In the genomic region with DNA sequence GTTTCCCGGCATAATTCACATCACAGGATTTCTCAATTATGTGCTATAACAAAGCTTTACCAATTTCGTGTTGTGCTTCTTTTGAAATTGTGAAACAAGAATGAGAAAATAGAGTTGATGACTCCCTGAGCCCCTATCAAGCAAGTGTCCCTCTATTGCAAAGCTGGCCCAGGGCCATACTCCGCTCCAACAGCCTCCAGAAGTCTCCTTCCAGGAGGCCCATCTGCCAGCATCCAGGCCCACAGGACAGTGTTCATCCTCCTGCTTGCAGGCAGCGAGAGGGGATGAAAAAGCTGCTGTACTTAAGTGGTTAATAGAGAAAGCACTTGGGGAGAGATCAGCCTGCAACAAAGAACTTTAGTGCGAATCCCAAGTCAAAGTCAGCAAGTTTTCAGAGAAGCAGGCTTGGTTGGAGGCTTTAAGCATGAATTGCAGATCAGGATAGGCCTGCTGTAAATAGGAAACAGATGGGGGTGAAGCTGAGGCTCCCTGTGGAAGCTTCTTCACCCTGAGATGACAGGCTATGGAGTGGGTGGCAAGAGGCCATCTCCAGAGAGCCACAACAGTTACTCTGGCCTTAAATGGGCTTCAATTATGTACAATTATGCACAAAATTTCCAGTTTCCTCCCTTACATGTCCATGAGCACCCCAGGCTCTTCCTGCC, we compare ENCODE assay signal across 19 cellular contexts.
DNase-seq lines count a peak whose midpoint lies in the region; TF ChIP-seq lines count a peak whose summit lies in the region.
"Had no signal": no experiment of that assay in that cellular context is flagged by ENCODE, and none has a peak within 500 bp of the region (broad histone marks: within the 10 kb centered on the region; RNA-seq: fewer than 3 reads in every experiment).

No MANE protein-coding gene starts in this region.

- H3K27ac Mint-ChIP-seq in nephron: peak overlapping the region; percentile 77 to 97 (median 93)
- H3K27ac Mint-ChIP-seq: activated naive CD4-positive, alpha-beta T cell treated with anti-CD3 and anti-CD28 coated beads, Interleukin-2, amount 10 ng/mL, durations not matched to agents 7 days and 5 days; dendritic cell treated with granulocyte-macrophage colony-stimulating factor and Interleukin-4, amounts not matched to agents 40 ng/mL and 50 ng/mL, for 4 days; immature natural killer cell had no signal

- H3K9me2 ChIP-seq in GM23248 (ENCODE audit: insufficient read depth): no peaks in the 10 kb centered on the region

- peak; percentile 88 for DNase-seq in AG10803 (ENCODE audit: low read depth)
- DNase-seq in GM23248: peak; percentile 79
- DNase-seq in cerebellar cortex (ENCODE audit: low spot score): peak; percentile 79
- DNase-seq in activated CD8-positive, alpha-beta memory T cell treated with anti-CD3 and anti-CD28 coated beads, Interleukin-2, amount 50 U/mL, for 48 hours: no peak
- DNase-seq in NCI-H2107 treated with DMSO at 0.1 percent for 48 hours (lab: John Stamatoyannopoulos, UW; ENCODE audit: unreplicated experiment): no peak
- DNase-seq in NCI-H1417 treated with DMSO at 0.1 percent for 48 hours (lab: John Stamatoyannopoulos, UW): no peak
- no peak for DNase-seq in Kasumi-1 (lab: John Stamatoyannopoulos, UW)
- DNase-seq: activated naive CD4-positive, alpha-beta T cell treated with anti-CD3 and anti-CD28 coated beads, Interleukin-2, amount 10 ng/mL, durations not matched to agents 7 days and 5 days; BE2C; GF-D8; immature natural killer cell; naive B cell; NCI-H1092; posterior cingulate gyrus; small intestine; stimulated activated CD4-positive, alpha-beta T cell treated with anti-CD3 and anti-CD28 coated beads, Interleukin-4, amount 100 ng/mL, for 4 hours had no signal

- no peaks in the 10 kb centered on the region for H4K20me1 ChIP-seq in GM23248 (ENCODE audit: insufficient read depth)

- peaks cover 26% of the 10 kb centered on the region for H3K4me1 ChIP-seq in GM23248 (ENCODE audit: insufficient read depth)
- H3K4me1 ChIP-seq: BE2C had no signal

- H3K79me2 ChIP-seq in GM23248 (ENCODE audit: insufficient read depth): no peaks in the 10 kb centered on the region

- H3K27me3 Mint-ChIP-seq in nephron (ENCODE audit: low read depth): no peaks in the 10 kb centered on the region
- H3K27me3 Mint-ChIP-seq: activated naive CD4-positive, alpha-beta T cell treated with anti-CD3 and anti-CD28 coated beads, Interleukin-2, amount 10 ng/mL, durations not matched to agents 7 days and 5 days; dendritic cell treated with granulocyte-macrophage colony-stimulating factor and Interleukin-4, amounts not matched to agents 40 ng/mL and 50 ng/mL, for 4 days; naive B cell had no signal

- peak overlapping the region; percentile 70 for H3K4me2 ChIP-seq in GM23248 (ENCODE audit: unreplicated experiment)

- H3K4me3 ChIP-seq in AG10803 (ENCODE audit: low read length) (no peak overlapping the region), GM23248 (no peak overlapping the region)

- in situ Hi-C loops in GM23248 (cut with MboI): no loop called here

- H3K9me3 ChIP-seq in GM23248 (ENCODE audit: low read depth): no peaks in the 10 kb centered on the region
- H3K9me3 ChIP-seq: BE2C had no signal

- no peaks in the 10 kb centered on the region for H3K36me3 Mint-ChIP-seq in nephron (ENCODE audit: low read depth)
- H3K36me3 Mint-ChIP-seq: activated naive CD4-positive, alpha-beta T cell treated with anti-CD3 and anti-CD28 coated beads, Interleukin-2, amount 10 ng/mL, durations not matched to agents 7 days and 5 days; immature natural killer cell had no signal

- WGBS in GM23248 (ENCODE audit: low coverage in 1 of 2, low lambda C conversion rate in 2 of 2, missing lambda C conversion rate in 2 of 2), 2 experiments: 9 to 25% methylated on average over 5 of the region's 5 CpGs

- H2AFZ ChIP-seq in GM23248: peak overlapping the region; percentile 75

- no peaks in the 10 kb centered on the region for H3K27me3 ChIP-seq in GM23248 (replicated peaks; ENCODE audit: insufficient read depth)
- H3K27me3 ChIP-seq: BE2C had no signal

- peak overlapping the region; percentile 37; the same call in 1 of the 2 replicates for H3K9ac ChIP-seq in GM23248

- peak overlapping the region; percentile 55 for H3K27ac ChIP-seq in GM23248
- H3K27ac ChIP-seq: epithelial cell of prostate had no signal

- H3K9me3 Mint-ChIP-seq in nephron: no peaks in the 10 kb centered on the region
- H3K9me3 Mint-ChIP-seq: activated naive CD4-positive, alpha-beta T cell treated with anti-CD3 and anti-CD28 coated beads, Interleukin-2, amount 10 ng/mL, durations not matched to agents 7 days and 5 days; immature natural killer cell had no signal

- TF ChIP-seq CTCF in AG10803 (conservative IDR thresholded peaks at IDR 0.05; ENCODE audit: low read length): no peak
- no peak for TF ChIP-seq CTCF in nephron (IDR thresholded peaks at IDR 0.05; ENCODE audit: unreplicated experiment in 3 of 3)

- no peaks in the 10 kb centered on the region for H3K36me3 ChIP-seq in GM23248 (ENCODE audit: low read depth)
- H3K36me3 ChIP-seq: BE2C had no signal

- H3F3A ChIP-seq in GM23248 (ENCODE audit: insufficient read depth): peaks cover 29% of the 10 kb centered on the region

- H3K4me1 Mint-ChIP-seq in nephron: peaks cover 44% of the 10 kb centered on the region
- H3K4me1 Mint-ChIP-seq: activated naive CD4-positive, alpha-beta T cell treated with anti-CD3 and anti-CD28 coated beads, Interleukin-2, amount 10 ng/mL, durations not matched to agents 7 days and 5 days; immature natural killer cell; naive B cell had no signal

- peak overlapping the region in 2 of 3 experiments; percentile 12 to 35 for H3K4me3 Mint-ChIP-seq in nephron
- H3K4me3 Mint-ChIP-seq: activated naive CD4-positive, alpha-beta T cell treated with anti-CD3 and anti-CD28 coated beads, Interleukin-2, amount 10 ng/mL, durations not matched to agents 7 days and 5 days; dendritic cell treated with granulocyte-macrophage colony-stimulating factor and Interleukin-4, amounts not matched to agents 40 ng/mL and 50 ng/mL, for 4 days; immature natural killer cell; naive B cell had no signal

Comparison
In these comparisons a context has a peak if more than half of its experiments do, and no peak if none do; other contexts are left out.
1. DNase-seq: peak in AG10803 (single experiment), GM23248 (single experiment) and cerebellar cortex (single experiment); none in activated CD8-positive, alpha-beta memory T cell treated with anti-CD3 and anti-CD28 coated beads, Interleukin-2, amount 50 U/mL, for 48 hours (single experiment), NCI-H2107 treated with DMSO at 0.1 percent for 48 hours (single experiment), NCI-H1417 treated with DMSO at 0.1 percent for 48 hours (single experiment) and Kasumi-1 (0 of 2).